Comparison of ENCODE assay signal across 1 cellular context in genomic region chr3:159902531-159903314, GRCh38.
TF ChIP-seq lines count a peak whose summit lies in the region.

No MANE protein-coding gene starts in this region.

TF ChIP-seq in GM12878, 131 proteins besides CTCF, POLR2A, EP300 and RAD21 (continued from another document and continues in another):
- TF ChIP-seq ZNF687 (IDR thresholded peaks at IDR 0.05) (no peak), SKIL (IDR thresholded peaks at IDR 0.05; ENCODE audit: low read depth, poor library complexity, severe bottlenecking) (no peak), ZNF384 (IDR thresholded peaks at IDR 0.05; ENCODE audit: borderline replicate concordance, low read depth, low read length) (no peak), ZNF207 (IDR thresholded peaks at IDR 0.05; ENCODE audit: borderline replicate concordance) (no peak), E2F4 (IDR thresholded peaks at IDR 0.05; ENCODE audit: low read depth, low read length) (no peak), MYB (IDR thresholded peaks at IDR 0.05; ENCODE audit: borderline replicate concordance, low read depth, low read length) (no peak), RELA (IDR thresholded peaks at IDR 0.05; ENCODE audit: borderline replicate concordance, partially characterized antibody) (no peak), IRF5 (IDR thresholded peaks at IDR 0.05; ENCODE audit: borderline replicate concordance) (no peak), CUX1 (IDR thresholded peaks at IDR 0.05; ENCODE audit: insufficient replicate concordance, low read depth, low read length) (no peak), SIX5 (IDR thresholded peaks at IDR 0.05; ENCODE audit: low read depth, low read length, severe bottlenecking) (no peak), EGR1 (IDR thresholded peaks at IDR 0.05; ENCODE audit: borderline replicate concordance in 1 of 2, low read depth in 2 of 2, low read length in 2 of 2) (no peak), MLLT1 (IDR thresholded peaks at IDR 0.05) (no peak), NBN (IDR thresholded peaks at IDR 0.05) (no peak), ZBTB4 (CRISPR knock-in tag; IDR thresholded peaks at IDR 0.05) (no peak), SMARCA5 (IDR thresholded peaks at IDR 0.05) (no peak), ZSCAN29 (IDR thresholded peaks at IDR 0.05) (no peak), TARDBP (IDR thresholded peaks at IDR 0.05; ENCODE audit: borderline replicate concordance) (no peak), TAF1 (IDR thresholded peaks at IDR 0.05; ENCODE audit: borderline replicate concordance, low read depth, low read length) (no peak), BACH1 (IDR thresholded peaks at IDR 0.05; ENCODE audit: borderline replicate concordance) (no peak), ETV6 (conservative IDR thresholded peaks at IDR 0.05 in 1 of 2, IDR thresholded peaks at IDR 0.05 in 1 of 2; ENCODE audit: borderline replicate concordance in 1 of 2, low read depth in 1 of 2) (peak in 1 of 2 experiments; percentile 37; a peak in 2 of 4 replicates), ESRRA (IDR thresholded peaks at IDR 0.05; ENCODE audit: low read length) (peak; percentile 96), EED (IDR thresholded peaks at IDR 0.05; ENCODE audit: low read depth) (no peak), HCFC1 (IDR thresholded peaks at IDR 0.05; ENCODE audit: low read length) (no peak), NFXL1 (IDR thresholded peaks at IDR 0.05; ENCODE audit: borderline replicate concordance) (no peak), MTA3 (IDR thresholded peaks at IDR 0.05; ENCODE audit: borderline replicate concordance, low read length) (no peak), REST (IDR thresholded peaks at IDR 0.05; ENCODE audit: low read depth, low read length) (no peak), ZNF217 (IDR thresholded peaks at IDR 0.05) (no peak), ATF7 (IDR thresholded peaks at IDR 0.05; ENCODE audit: low read depth) (peak; percentile 56), CBX3 (IDR thresholded peaks at IDR 0.05; ENCODE audit: borderline replicate concordance, low read depth) (no peak), PBX3 (IDR thresholded peaks at IDR 0.05; ENCODE audit: insufficient replicate concordance, low read depth, low read length) (no peak), JUND (IDR thresholded peaks at IDR 0.05; ENCODE audit: low read depth, low read length) (no peak)
